In genomic region chr3:45688194-45688881, GRCh38 we compare ENCODE assay signal across 8 cellular contexts. TPM values are rescaled to one million over a fixed set of nuclear protein-coding genes. Genes with fewer than 3 reads are reported as not detected.
A peak's percentile ranks its signal among the peaks of the same experiment; 100 is the strongest.
DNase-seq lines count a peak whose midpoint lies in the region; ATAC-seq, FAIRE-seq and TF ChIP-seq lines count a peak whose summit lies in the region.

No MANE protein-coding gene starts in this region.

- H3K4me3 Mint-ChIP-seq in CD8-positive, alpha-beta T cell = peak overlapping the region; percentile 86

- DNase-seq in CD8-positive, alpha-beta T cell = peak in 5 of 7 experiments; percentile 28 to 68 (median 36)
- DNase-seq in GM23248 (peak; percentile 42), NCI-H345 treated with DMSO at 0.1 percent for 48 hours (lab: John Stamatoyannopoulos, UW; ENCODE audit: unreplicated experiment) (peak; percentile 65), fibroblast of peridontal ligament (ENCODE audit: extremely low read depth) (peak; percentile 22), neuronal stem cell (ENCODE audit: low spot score) (peak; percentile 53), 8988T (no peak), GM12892 (ENCODE audit: insufficient read length) (no peak)
- peak; percentile 75 for DNase-seq in activated CD8-positive, alpha-beta memory T cell treated with anti-CD3 and anti-CD28 coated beads, Interleukin-2, amount 50 U/mL, for 48 hours

- H3K18ac ChIP-seq in neuronal stem cell (ENCODE audit: low read length) = peak overlapping the region; percentile 50

- no peak for TF ChIP-seq POLR2A in GM12892 (IDR thresholded peaks at IDR 0.05; ENCODE audit: low read depth, low read length)

- no peaks in the 10 kb centered on the region for H3K9me3 Mint-ChIP-seq in CD8-positive, alpha-beta T cell

- peak overlapping the region; percentile 98 for H3K27ac Mint-ChIP-seq in CD8-positive, alpha-beta T cell

- H3K23ac ChIP-seq in neuronal stem cell (ENCODE audit: low read depth, low read length, poor library complexity) = no peak overlapping the region

- no peaks in the 10 kb centered on the region for H3K27me3 ChIP-seq in CD8-positive, alpha-beta T cell (ENCODE audit: insufficient read depth, low read length)
- no peaks in the 10 kb centered on the region for H3K27me3 ChIP-seq in GM23248 (replicated peaks; ENCODE audit: insufficient read depth)
- no peaks in the 10 kb centered on the region for H3K27me3 ChIP-seq in neuronal stem cell (ENCODE audit: control insufficient read depth in 3 of 3, insufficient read depth in 3 of 3, low read depth in 1 of 3, low read length in 3 of 3)

- peaks cover 19% of the 10 kb centered on the region for H3F3A ChIP-seq in GM23248 (ENCODE audit: insufficient read depth)

- H3K9me3 ChIP-seq in CD8-positive, alpha-beta T cell (ENCODE audit: low read length) = no peaks in the 10 kb centered on the region
- H3K9me3 ChIP-seq in GM23248 (ENCODE audit: low read depth) (no peaks in the 10 kb centered on the region), neuronal stem cell (replicated peaks in 1 of 2; ENCODE audit: control insufficient read depth in 2 of 2, insufficient read depth in 1 of 2, low read depth in 1 of 2, low read length in 2 of 2) (no peaks in the 10 kb centered on the region)

- peak overlapping the region; percentile 76 for H2AFZ ChIP-seq in GM23248
- H2AFZ ChIP-seq in neuronal stem cell (ENCODE audit: low read length) = peak overlapping the region; percentile 90

- ATAC-seq in CD8-positive, alpha-beta T cell = peak; percentile 7

- peaks cover 2% of the 10 kb centered on the region for H3K79me1 ChIP-seq in neuronal stem cell (ENCODE audit: low read depth, low read length)

- H3K9ac ChIP-seq in GM23248 (peak overlapping the region; percentile 46), neuronal stem cell (ENCODE audit: low read depth, low read length, poor library complexity) (peak overlapping the region; percentile 73)

- no peak overlapping the region for H2BK120ac ChIP-seq in neuronal stem cell (ENCODE audit: low read depth, low read length)

- peaks cover 35% of the 10 kb centered on the region for H3K4me1 ChIP-seq in CD8-positive, alpha-beta T cell (ENCODE audit: insufficient read depth, low read length)
- H3K4me1 ChIP-seq in GM23248 (ENCODE audit: insufficient read depth) (peaks cover 13% of the 10 kb centered on the region), neuronal stem cell (ENCODE audit: control insufficient read depth in 2 of 2, insufficient read depth in 1 of 2, low read depth in 1 of 2, low read length in 2 of 2) (peaks cover 3 to 6% of the 10 kb centered on the region in 2 donors)

- intact Hi-C loops in CD8-positive, alpha-beta T cell (cut with DNase I, micrococcal nuclease) = loop anchor here (1.0 to 10.0 kb wide), 5 partner anchors 11 to 1354 kb away; partner anchors contain the start of genes LZTFL1 (in 2 of the 2), FYCO1 (in 1 of the 2) and TCAIM (in 1 of the 2)

- in situ Hi-C loops in GM23248 (cut with MboI) = no loop called here

- peak overlapping the region; percentile 96 for H3K4me2 ChIP-seq in GM23248 (ENCODE audit: unreplicated experiment)
- H3K4me2 ChIP-seq in neuronal stem cell (ENCODE audit: insufficient read depth, low read length, poor library complexity, severe bottlenecking) = peak overlapping the region; percentile 78

- no peaks in the 10 kb centered on the region for H3K36me3 ChIP-seq in CD8-positive, alpha-beta T cell (ENCODE audit: insufficient read depth, low read length)
- no peaks in the 10 kb centered on the region for H3K36me3 ChIP-seq in GM23248 (ENCODE audit: low read depth)
- H3K36me3 ChIP-seq in neuronal stem cell (replicated peaks in 1 of 2; ENCODE audit: control insufficient read depth in 2 of 2, insufficient read depth in 2 of 2, low read length in 2 of 2) = peaks cover 2 to 19% of the 10 kb centered on the region in 2 donors

- H3K27ac ChIP-seq in CD8-positive, alpha-beta T cell (ENCODE audit: low read depth, low read length) = peak overlapping the region; percentile 89
- H3K27ac ChIP-seq in GM23248 (no peak overlapping the region), neuronal stem cell (replicated peaks; ENCODE audit: low read length) (peak overlapping the region; percentile 70)

- no peak for FAIRE-seq in GM12892 (lab: Jason Lieb, UNC)

- no peak overlapping the region for H2BK12ac ChIP-seq in neuronal stem cell (ENCODE audit: low read length)

- peak overlapping the region; percentile 66 for H3K4me3 ChIP-seq in CD8-positive, alpha-beta T cell (ENCODE audit: low read depth, low read length)
- peak overlapping the region; percentile 79 for H3K4me3 ChIP-seq in GM23248
- H3K4me3 ChIP-seq in neuronal stem cell (ENCODE audit: low read length in 2 of 2) = peak overlapping the region; percentile 74 to 96

- H2BK5ac ChIP-seq in neuronal stem cell (ENCODE audit: low read length) = no peak overlapping the region

- peaks cover 42% of the 10 kb centered on the region for H3K36me3 Mint-ChIP-seq in CD8-positive, alpha-beta T cell

- no peak overlapping the region for H2BK15ac ChIP-seq in neuronal stem cell (ENCODE audit: low read length)

- no peaks in the 10 kb centered on the region for H3K9me2 ChIP-seq in GM23248 (ENCODE audit: insufficient read depth)

- POLR2A ChIA-PET in CD8-positive, alpha-beta T cell (lab: Charles Lee) = interaction anchor here (2.0 to 2.7 kb wide), 3 partner anchors 11 to 94 kb away, joined by 7 to 13 read pairs (median 12); partner anchors contain the start of gene LIMD1

- H3K27me3 Mint-ChIP-seq in CD8-positive, alpha-beta T cell (ENCODE audit: low read depth) = peaks cover 3% of the 10 kb centered on the region

- peaks cover 40% of the 10 kb centered on the region for H3K79me2 ChIP-seq in GM23248 (ENCODE audit: insufficient read depth)

- H3K4me1 Mint-ChIP-seq in CD8-positive, alpha-beta T cell (ENCODE audit: low read depth) = peaks cover 54% of the 10 kb centered on the region

- no peaks in the 10 kb centered on the region; the same call in 1 of the 2 replicates for H4K20me1 ChIP-seq in GM23248 (ENCODE audit: insufficient read depth)

- CTCF ChIA-PET in CD8-positive, alpha-beta T cell (lab: Charles Lee) = interaction anchor here (1.6 to 1.8 kb wide), 2 partner anchors 10 to 11 kb away, joined by 4 to 8 read pairs; no protein-coding TSS in a partner anchor

- no peak overlapping the region for H3K14ac ChIP-seq in neuronal stem cell (ENCODE audit: low read length)

- no peak overlapping the region for H2AK5ac ChIP-seq in neuronal stem cell (ENCODE audit: low read depth, low read length)

- H4K8ac ChIP-seq in neuronal stem cell (ENCODE audit: low read depth, low read length) = no peak overlapping the region

- H3K4ac ChIP-seq in neuronal stem cell (ENCODE audit: low read length) = no peak overlapping the region

- 2 to 3% methylated on average over 35 of the region's 35 CpGs for WGBS in GM23248 (ENCODE audit: low coverage in 1 of 2, low lambda C conversion rate in 2 of 2, missing lambda C conversion rate in 2 of 2), 2 experiments
- no CpG with 5 or more reads among the region's 35 CpGs for WGBS in neuronal stem cell (ENCODE audit: extremely low coverage in 2 of 2, insufficient read length in 2 of 2, insufficient replicate concordance in 1 of 2), 2 donors

- H4K91ac ChIP-seq in neuronal stem cell (ENCODE audit: low read depth, low read length, poor library complexity) = no peak overlapping the region

- TF ChIP-seq CTCF in CD8-positive, alpha-beta T cell (IDR thresholded peaks at IDR 0.05) = no peak

RNA-seq across cellular contexts. Expression of gene SACM1L, which starts 0.9 kb away (rescaled TPM):
- 10 to 100 TPM; 54.4 to 56.7 TPM for total RNA-seq in CD8-positive, alpha-beta T cell
- total RNA-seq in GM23248 (2014; rRNA removed; shearing (Covaris generic)) = 33.9 and 41.7 TPM in 2 replicates
- 30.6 and 33.6 TPM in 2 replicates for polyA plus RNA-seq in GM23248 (2016; fragmentation: Nextera tagmentation; extraction: Ambion mirVana)
- 26.9 TPM for polyA plus RNA-seq in neuronal stem cell (2013, experiment 1 of 2)
- polyA plus RNA-seq in neuronal stem cell (2013, experiment 2 of 2) = 26.9 TPM
- polyA plus RNA-seq in GM12892 (2012; ENCODE audit: missing spikeins) = 19.0 TPM

Comparison
In these comparisons a context has a peak if more than half of its experiments do, and no peak if none do; other contexts are left out.
1. DNase-seq: peak in CD8-positive, alpha-beta T cell (5 of 7), GM23248 (single experiment), NCI-H345 treated with DMSO at 0.1 percent for 48 hours (single experiment), activated CD8-positive, alpha-beta memory T cell treated with anti-CD3 and anti-CD28 coated beads, Interleukin-2, amount 50 U/mL, for 48 hours (single experiment), fibroblast of peridontal ligament (single experiment) and neuronal stem cell (single experiment); none in 8988T (single experiment) and GM12892 (single experiment).
2. Peak in every context shown above with its lines, with median percentiles within 50 percentile points of each other: H3K4me3 ChIP-seq.